Comparison of ENCODE assay signal across 26 cellular contexts in genomic region chr7:124692420-124692819, GRCh38.
"Had no signal": no experiment of that assay in that cellular context is flagged by ENCODE, and none has a peak within 500 bp of the region (broad histone marks: within the 10 kb centered on the region; RNA-seq: fewer than 3 reads in every experiment).

No MANE protein-coding gene starts in this region.

- H3K27ac ChIP-seq: adrenal gland, ascending aorta, epithelial cell of prostate, foreskin keratinocyte, hepatocyte, left lung, neural progenitor cell, sigmoid colon, thyroid gland had no signal

- ATAC-seq: foreskin keratinocyte; left lung; naive thymus-derived CD8-positive, alpha-beta T cell; stimulated activated naive CD8-positive, alpha-beta T cell treated with anti-CD3 and anti-CD28 coated beads, Interleukin-15, Interleukin-2, amounts not matched to agents 100 U/mL and 50 U/mL, for 24 hours had no signal

- H3K36me3 ChIP-seq: adrenal gland, ascending aorta, left lung, neural progenitor cell, sigmoid colon, thyroid gland had no signal

- H3K4me3 Mint-ChIP-seq: activated naive CD8-positive, alpha-beta T cell; immature natural killer cell; mesothelial cell of epicardium; naive thymus-derived CD8-positive, alpha-beta T cell; neural progenitor cell had no signal

- H3K4me3 ChIP-seq: adrenal gland, ascending aorta, hepatocyte, left lung, neural progenitor cell, sigmoid colon, thyroid gland had no signal

- H3K27ac Mint-ChIP-seq: activated naive CD8-positive, alpha-beta T cell; immature natural killer cell; mesothelial cell of epicardium; naive thymus-derived CD8-positive, alpha-beta T cell; neural progenitor cell had no signal

- H3K4me2 ChIP-seq: hepatocyte, neural progenitor cell had no signal

- H3K27me3 Mint-ChIP-seq: activated naive CD8-positive, alpha-beta T cell had no signal

- H3K9me3 Mint-ChIP-seq: neural progenitor cell had no signal

- H3K36me3 Mint-ChIP-seq: activated naive CD8-positive, alpha-beta T cell; immature natural killer cell; mesothelial cell of epicardium; naive thymus-derived CD8-positive, alpha-beta T cell; neural progenitor cell had no signal

- H3K79me2 ChIP-seq: hepatocyte had no signal

- DNase-seq: activated CD4-positive, alpha-beta T cell treated with anti-CD3 and anti-CD28 coated beads for 1 hour; activated CD4-positive, alpha-beta T cell treated with anti-CD3 and anti-CD28 coated beads, Interleukin-2, amount 50 U/mL, for 1 hour; activated gamma-delta T cell treated with Interleukin-2 at 50 U/mL for 16 hours; activated T-cell treated with anti-CD3 and anti-CD28 coated beads, Interleukin-2, amount 50 U/mL, for 1 hour; adrenal gland; cerebellar nuclear complex; cortex of kidney; foreskin keratinocyte; glutamatergic neuron; immature natural killer cell; kidney glomerular epithelial cell; left lung; naive thymus-derived CD8-positive, alpha-beta T cell; posterior cingulate gyrus; sigmoid colon; stimulated activated CD4-positive, alpha-beta T cell treated with anti-CD3 and anti-CD28 coated beads, Interleukin-4, amount 100 ng/mL, for 24 hours; stimulated activated naive CD8-positive, alpha-beta T cell treated with anti-CD3 and anti-CD28 coated beads, Interleukin-15, Interleukin-2, amounts not matched to agents 100 U/mL and 50 U/mL, for 24 hours; substantia nigra; T-helper 9 cell; thyroid gland had no signal

- H3K9ac ChIP-seq: neural progenitor cell had no signal

- H3K27me3 ChIP-seq: adrenal gland, ascending aorta, foreskin keratinocyte, hepatocyte, left lung, neural progenitor cell, sigmoid colon, thyroid gland had no signal

- H3K4me1 Mint-ChIP-seq: immature natural killer cell; mesothelial cell of epicardium; naive thymus-derived CD8-positive, alpha-beta T cell; neural progenitor cell had no signal

- H2AFZ ChIP-seq: hepatocyte, neural progenitor cell had no signal

- H3K9me3 ChIP-seq: adrenal gland, ascending aorta, left lung, sigmoid colon, thyroid gland had no signal

- H3K4me1 ChIP-seq: adrenal gland, ascending aorta, left lung, neural progenitor cell, sigmoid colon, thyroid gland had no signal
